Comparison of ENCODE assay signal across 20 cellular contexts in the genomic region with DNA sequence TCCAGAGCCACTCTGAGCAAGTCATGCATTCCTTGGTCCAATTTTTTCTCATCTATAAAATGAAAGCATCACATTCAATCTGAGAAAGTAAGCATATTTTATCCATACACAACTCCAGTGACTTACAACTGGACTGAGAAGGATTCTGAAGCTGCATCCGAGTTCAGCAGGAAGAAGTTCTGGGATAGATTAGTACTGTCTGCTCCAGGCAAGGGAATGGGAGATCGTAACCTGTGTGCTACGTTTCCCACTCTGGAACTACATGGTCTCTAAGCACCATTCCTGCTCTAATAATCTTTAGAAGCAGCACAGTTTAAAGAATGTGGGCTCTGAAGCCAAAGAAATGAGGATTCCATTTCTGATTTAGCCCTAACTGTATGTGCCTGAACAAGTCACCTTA.
"Had no signal": no experiment of that assay in that cellular context is flagged by ENCODE, and none has a peak within 500 bp of the region (broad histone marks: within the 10 kb centered on the region; RNA-seq: fewer than 3 reads in every experiment).

No MANE protein-coding gene starts in this region.

- DNase-seq: dermis blood vessel endothelial cell; dorsolateral prefrontal cortex; effector CD4-positive, alpha-beta T cell; effector memory CD4-positive, alpha-beta T cell; foreskin keratinocyte; glutamatergic neuron; head of caudate nucleus; heart right ventricle; left cardiac atrium; left lung; left ventricle myocardium superior; mammary epithelial cell; mesendoderm; midbrain; naive thymus-derived CD4-positive, alpha-beta T cell; natural killer cell had no signal

- H3K4me1 ChIP-seq: esophagus muscularis mucosa, foreskin keratinocyte, gastroesophageal sphincter, left lung had no signal

- H3K27ac ChIP-seq: coronary artery, dorsolateral prefrontal cortex, esophagus muscularis mucosa, foreskin keratinocyte, gastroesophageal sphincter, heart right ventricle, left lung had no signal

- H3K36me3 ChIP-seq: esophagus muscularis mucosa, gastroesophageal sphincter, heart right ventricle, left lung had no signal

- H3K27me3 ChIP-seq: dorsolateral prefrontal cortex had no signal

- H3K9me3 ChIP-seq: esophagus muscularis mucosa, gastroesophageal sphincter, heart right ventricle, left lung had no signal

- H3K4me3 ChIP-seq: coronary artery, dorsolateral prefrontal cortex, esophagus muscularis mucosa, gastroesophageal sphincter, heart right ventricle, left lung, lung had no signal
